Comparison of ENCODE assay signal across 8 cellular contexts in genomic region chr22:38427465-38427864, GRCh38. TPM values are rescaled to one million over a fixed set of nuclear protein-coding genes. Genes with fewer than 3 reads are reported as not detected.
"Had no signal": no experiment of that assay in that cellular context is flagged by ENCODE, and none has a peak within 500 bp of the region (broad histone marks: within the 10 kb centered on the region; RNA-seq: fewer than 3 reads in every experiment).

No MANE protein-coding gene starts in this region.

- H3K27ac ChIP-seq: HL-60 had no signal

- DNase-seq: IMR-90, KBM-7, KG1 had no signal

- ATAC-seq: HepG2, K562 had no signal

- H3K4me3 ChIP-seq: K562 had no signal

RNA-seq across cellular contexts. Expression of gene KCNJ4, which starts 27.5 kb away (rescaled TPM):
- total RNA-seq: HepG2, HT-29, IMR-90 had no signal
- polyA plus RNA-seq: HepG2, IgD-negative memory B cell, IMR-90 had no signal
